In genomic region chr6:36633370-36633769, GRCh38 we compare ENCODE assay signal across 18 cellular contexts.
"Had no signal": no experiment of that assay in that cellular context is flagged by ENCODE, and none has a peak within 500 bp of the region (broad histone marks: within the 10 kb centered on the region; RNA-seq: fewer than 3 reads in every experiment).

No MANE protein-coding gene starts in this region.

- H3K27ac Mint-ChIP-seq: activated CD4-positive, alpha-beta T cell treated with anti-CD3 and anti-CD28 coated beads, Interleukin-2, amount 10 ng/mL, durations not matched to agents 7 days and 5 days; activated T-cell treated with anti-CD3 and anti-CD28 coated beads, Interleukin-2, amount 50 U/mL, for 72 hours; T-helper 2 cell treated with Interferon-gamma antibody and Interleukin-4, amounts not matched to agents 5 μg/mL and 100 μg/mL, for 36 hours had no signal

- H3K4me1 Mint-ChIP-seq: stimulated activated naive CD8-positive, alpha-beta T cell treated with anti-CD3 and anti-CD28 coated beads, Interleukin-15, amount 100 ng/mL, for 72 hours had no signal

- H3K27me3 ChIP-seq: right lobe of liver, spleen had no signal

- H3K9me3 ChIP-seq: prostate gland, right lobe of liver, spleen had no signal

- H3K36me3 Mint-ChIP-seq: activated naive CD4-positive, alpha-beta T cell treated with anti-CD3 and anti-CD28 coated beads, Interleukin-2, amount 50 U/mL, for 72 hours; brain; natural killer cell treated with Interleukin-12 subunit alpha and Interleukin-12 subunit beta and Interleukin-15 and Interleukin-18, amount 100 ng/mL, for 72 hours had no signal

- H3K36me3 ChIP-seq: prostate gland, right lobe of liver, spleen had no signal

- H3K4me3 ChIP-seq: prostate gland, right lobe of liver, spleen had no signal

- H3K9me3 Mint-ChIP-seq: activated CD4-positive, alpha-beta T cell treated with anti-CD3 and anti-CD28 coated beads, Interleukin-2, amount 10 ng/mL, durations not matched to agents 7 days and 5 days; activated naive CD4-positive, alpha-beta T cell treated with anti-CD3 and anti-CD28 coated beads, Interleukin-2, amount 50 U/mL, for 72 hours; activated T-cell treated with anti-CD3 and anti-CD28 coated beads, Interleukin-2, amount 50 U/mL, for 72 hours; brain; natural killer cell treated with Interleukin-12 subunit alpha and Interleukin-12 subunit beta and Interleukin-15 and Interleukin-18, amount 100 ng/mL, for 72 hours; stimulated activated naive CD8-positive, alpha-beta T cell treated with anti-CD3 and anti-CD28 coated beads, Interleukin-15, amount 100 ng/mL, for 72 hours; T-helper 2 cell treated with Interferon-gamma antibody and Interleukin-4, amounts not matched to agents 5 μg/mL and 100 μg/mL, for 36 hours had no signal

- H3K4me3 Mint-ChIP-seq: activated CD4-positive, alpha-beta T cell treated with anti-CD3 and anti-CD28 coated beads, Interleukin-2, amount 10 ng/mL, durations not matched to agents 7 days and 5 days; activated T-cell treated with anti-CD3 and anti-CD28 coated beads, Interleukin-2, amount 50 U/mL, for 72 hours; brain; natural killer cell treated with Interleukin-12 subunit alpha and Interleukin-12 subunit beta and Interleukin-15 and Interleukin-18, amount 100 ng/mL, for 72 hours; stimulated activated naive CD8-positive, alpha-beta T cell treated with anti-CD3 and anti-CD28 coated beads, Interleukin-15, amount 100 ng/mL, for 72 hours; T-helper 2 cell treated with Interferon-gamma antibody and Interleukin-4, amounts not matched to agents 5 μg/mL and 100 μg/mL, for 36 hours had no signal

- H3K27ac ChIP-seq: epithelial cell of prostate, spleen had no signal

- H3K27me3 Mint-ChIP-seq: activated CD4-positive, alpha-beta T cell treated with anti-CD3 and anti-CD28 coated beads, Interleukin-2, amount 10 ng/mL, durations not matched to agents 7 days and 5 days; brain; natural killer cell treated with Interleukin-12 subunit alpha and Interleukin-12 subunit beta and Interleukin-15 and Interleukin-18, amount 100 ng/mL, for 72 hours had no signal

- FAIRE-seq: frontal cortex had no signal

- ATAC-seq: activated naive CD4-positive, alpha-beta T cell treated with anti-CD3 and anti-CD28 coated beads, Interleukin-2, amount 50 U/mL, for 72 hours; activated T-cell treated with anti-CD3 and anti-CD28 coated beads, Interleukin-2, amount 50 U/mL, for 72 hours; natural killer cell treated with Interleukin-12 subunit alpha and Interleukin-12 subunit beta and Interleukin-15 and Interleukin-18, amount 100 ng/mL, for 72 hours; stimulated activated naive CD8-positive, alpha-beta T cell treated with anti-CD3 and anti-CD28 coated beads, Interleukin-15, amount 100 ng/mL, for 72 hours had no signal

- DNase-seq: activated CD4-positive, alpha-beta T cell treated with anti-CD3 and anti-CD28 coated beads, Interleukin-2, amount 10 ng/mL, durations not matched to agents 7 days and 5 days; activated CD4-positive, CD25-positive, alpha-beta regulatory T cell; activated CD8-positive, alpha-beta memory T cell treated with anti-CD3 and anti-CD28 coated beads, Interleukin-2, amount 50 U/mL, for 48 hours; activated gamma-delta T cell; activated T-cell treated with anti-CD3 and anti-CD28 coated beads, Interleukin-2, amount 50 U/mL, for 72 hours; amygdala; cortex of kidney; stimulated activated naive CD8-positive, alpha-beta T cell treated with anti-CD3 and anti-CD28 coated beads, Interleukin-15, amount 100 ng/mL, for 72 hours; SW 1271 had no signal
